Comparison of ENCODE assay signal across 32 cellular contexts in the genomic region with DNA sequence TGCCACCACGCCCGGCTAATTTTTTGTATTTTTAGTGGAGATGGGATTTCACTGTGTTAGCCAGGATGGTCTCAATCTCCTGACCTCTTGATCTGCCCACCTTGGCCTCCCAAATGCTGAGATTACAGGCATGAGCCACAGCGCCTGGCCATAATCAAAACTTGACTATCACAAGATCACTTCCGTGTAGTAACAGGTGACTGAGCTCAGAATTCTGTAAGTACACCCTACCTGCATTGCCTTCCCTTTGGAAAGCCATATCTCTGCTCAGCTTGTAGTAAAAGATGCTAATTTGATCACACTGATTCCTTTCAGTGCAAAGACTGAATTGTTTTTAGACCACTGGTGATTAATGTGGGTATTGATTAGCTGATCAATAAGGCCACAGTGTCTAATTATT.
"Had no signal": no experiment of that assay in that cellular context is flagged by ENCODE, and none has a peak within 500 bp of the region (broad histone marks: within the 10 kb centered on the region; RNA-seq: fewer than 3 reads in every experiment).

No MANE protein-coding gene starts in this region.

- H3K36me3 ChIP-seq: adrenal gland, ascending aorta, brain microvascular endothelial cell, breast epithelium, cardiac muscle cell had no signal

- FAIRE-seq: astrocyte, bronchial epithelial cell had no signal

- DNase-seq: activated effector memory CD4-positive, alpha-beta T cell treated with anti-CD3 and anti-CD28 coated beads, Interleukin-2, amount 50 U/mL, for 16 hours; activated effector memory CD4-positive, alpha-beta T cell treated with Interleukin-2 at 50 U/mL for 16 hours; activated gamma-delta T cell; activated gamma-delta T cell treated with Interleukin-2 at 50 U/mL for 16 hours; activated naive CD4-positive, alpha-beta T cell; activated naive CD4-positive, alpha-beta T cell treated with anti-CD3 and anti-CD28 coated beads for 36 hours; activated naive CD4-positive, alpha-beta T cell treated with anti-CD3 and anti-CD28 coated beads, Interleukin-2, amount 10 ng/mL, durations not matched to agents 7 days and 5 days; activated naive CD4-positive, alpha-beta T cell treated with Interleukin-2 at 50 U/mL for 16 hours; activated naive CD8-positive, alpha-beta T cell treated with anti-CD3 and anti-CD28 coated beads for 36 hours; activated naive CD8-positive, alpha-beta T cell treated with anti-CD3 and anti-CD28 coated beads, Interleukin-2, amount 10 ng/mL, durations not matched to agents 7 days and 5 days; activated naive CD8-positive, alpha-beta T cell treated with anti-CD3 and anti-CD28 coated beads, Interleukin-2, amount 50 U/mL, for 24 hours; activated T-cell treated with anti-CD3 and anti-CD28 coated beads, Interleukin-2, amount 50 U/mL, for 1 hour; activated T-cell treated with anti-CD3 and anti-CD28 coated beads, Interleukin-2, amount 50 U/mL, for 24 hours; activated T-cell treated with anti-CD3 and anti-CD28 coated beads, Interleukin-2, amount 50 U/mL, for 4 hours; activated T-cell treated with anti-CD3 and anti-CD28 coated beads, Interleukin-2, amount 50 U/mL, for 48 hours; activated T-cell treated with anti-CD3 and anti-CD28 coated beads, Interleukin-2, amount 50 U/mL, for 72 hours; adrenal gland; amygdala; anterior cingulate cortex; aorta; body of pancreas; brain microvascular endothelial cell; caudate nucleus; central memory CD4-positive, alpha-beta T cell; cerebellar nuclear complex had no signal

- H3K27me3 ChIP-seq: adrenal gland, ascending aorta, body of pancreas, brain microvascular endothelial cell, breast epithelium, cardiac muscle cell had no signal

- H3K27ac ChIP-seq: adrenal gland, ascending aorta, body of pancreas, brain microvascular endothelial cell, breast epithelium, cardiac muscle cell had no signal

- ATAC-seq: activated naive CD4-positive, alpha-beta T cell treated with anti-CD3 and anti-CD28 coated beads, Interleukin-2, amount 50 U/mL, for 72 hours; activated naive CD8-positive, alpha-beta T cell treated with anti-CD3 and anti-CD28 coated beads, Interleukin-2, amount 50 U/mL, for 24 hours; activated T-cell treated with anti-CD3 and anti-CD28 coated beads, Interleukin-2, amount 50 U/mL, for 4 hours; activated T-cell treated with anti-CD3 and anti-CD28 coated beads, Interleukin-2, amount 50 U/mL, for 72 hours; activated T-helper 17 cell treated with anti-CD3 and anti-CD28 coated beads, Interleukin-2, amount 50 U/mL, for 72 hours; body of pancreas had no signal

- H3K4me3 ChIP-seq: adrenal gland, ascending aorta, body of pancreas, breast epithelium, cardiac muscle cell had no signal

- H3K9me3 ChIP-seq: adrenal gland, ascending aorta, body of pancreas, breast epithelium had no signal

- H3K4me1 ChIP-seq: adrenal gland, ascending aorta, body of pancreas, breast epithelium had no signal
